1 cellular context compared by ENCODE assay signal in the genomic region with DNA sequence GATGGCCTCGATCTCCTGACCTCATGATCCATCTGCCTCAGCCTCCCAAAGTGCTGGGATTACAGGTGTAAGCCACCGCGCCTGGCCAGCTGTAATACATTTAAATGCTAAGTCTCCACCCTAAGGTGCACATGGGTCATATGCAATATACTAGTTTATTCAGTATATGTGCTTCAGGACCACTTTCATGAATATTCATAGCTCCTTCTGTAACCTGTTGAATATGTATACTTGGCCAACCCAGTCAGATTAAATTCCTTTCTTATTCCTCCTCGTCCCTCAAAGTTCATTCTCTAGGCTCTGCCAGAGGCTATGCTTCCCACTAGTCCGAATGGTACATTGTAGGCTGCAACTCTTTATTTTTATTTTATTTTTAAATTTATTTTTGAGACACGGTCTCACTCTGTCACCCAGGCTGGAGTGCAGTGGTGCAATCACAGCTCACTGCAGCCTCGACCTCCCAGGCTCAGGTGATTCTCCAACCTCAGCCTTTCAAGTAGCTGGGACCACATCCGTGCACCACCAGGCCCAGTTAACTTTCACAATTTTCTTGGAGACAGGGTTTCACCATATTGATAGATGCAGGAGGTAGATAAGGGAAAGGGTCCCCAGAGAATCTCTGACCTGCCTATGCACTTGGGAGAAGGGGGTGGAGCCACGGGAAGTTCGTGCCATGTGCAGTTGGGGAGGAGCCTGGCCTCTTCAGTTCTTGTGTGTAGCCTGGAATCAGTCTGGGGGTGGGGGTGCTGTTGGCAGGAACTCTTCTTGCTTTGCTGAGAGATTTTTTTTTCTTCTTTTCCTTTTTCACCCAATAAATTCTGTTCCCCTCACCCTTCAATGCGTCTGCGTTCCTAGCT.
TF ChIP-seq lines count a peak whose summit lies in the region.

No MANE protein-coding gene starts in this region.

TF ChIP-seq in HepG2, 621 proteins besides CTCF, POLR2A, EP300 and RAD21 (continued from another document):
- TF ChIP-seq, protein P1, sequence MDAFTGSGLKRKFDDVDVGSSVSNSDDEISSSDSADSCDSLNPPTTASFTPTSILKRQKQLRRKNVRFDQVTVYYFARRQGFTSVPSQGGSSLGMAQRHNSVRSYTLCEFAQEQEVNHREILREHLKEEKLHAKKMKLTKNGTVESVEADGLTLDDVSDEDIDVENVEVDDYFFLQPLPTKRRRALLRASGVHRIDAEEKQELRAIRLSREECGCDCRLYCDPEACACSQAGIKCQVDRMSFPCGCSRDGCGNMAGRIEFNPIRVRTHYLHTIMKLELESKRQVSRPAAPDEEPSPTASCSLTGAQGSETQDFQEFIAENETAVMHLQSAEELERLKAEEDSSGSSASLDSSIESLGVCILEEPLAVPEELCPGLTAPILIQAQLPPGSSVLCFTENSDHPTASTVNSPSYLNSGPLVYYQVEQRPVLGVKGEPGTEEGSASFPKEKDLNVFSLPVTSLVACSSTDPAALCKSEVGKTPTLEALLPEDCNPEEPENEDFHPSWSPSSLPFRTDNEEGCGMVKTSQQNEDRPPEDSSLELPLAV (CRISPR knock-in tag; conservative IDR thresholded peaks at IDR 0.05; ENCODE audit: low read depth) = no peak
